In the genomic region with DNA sequence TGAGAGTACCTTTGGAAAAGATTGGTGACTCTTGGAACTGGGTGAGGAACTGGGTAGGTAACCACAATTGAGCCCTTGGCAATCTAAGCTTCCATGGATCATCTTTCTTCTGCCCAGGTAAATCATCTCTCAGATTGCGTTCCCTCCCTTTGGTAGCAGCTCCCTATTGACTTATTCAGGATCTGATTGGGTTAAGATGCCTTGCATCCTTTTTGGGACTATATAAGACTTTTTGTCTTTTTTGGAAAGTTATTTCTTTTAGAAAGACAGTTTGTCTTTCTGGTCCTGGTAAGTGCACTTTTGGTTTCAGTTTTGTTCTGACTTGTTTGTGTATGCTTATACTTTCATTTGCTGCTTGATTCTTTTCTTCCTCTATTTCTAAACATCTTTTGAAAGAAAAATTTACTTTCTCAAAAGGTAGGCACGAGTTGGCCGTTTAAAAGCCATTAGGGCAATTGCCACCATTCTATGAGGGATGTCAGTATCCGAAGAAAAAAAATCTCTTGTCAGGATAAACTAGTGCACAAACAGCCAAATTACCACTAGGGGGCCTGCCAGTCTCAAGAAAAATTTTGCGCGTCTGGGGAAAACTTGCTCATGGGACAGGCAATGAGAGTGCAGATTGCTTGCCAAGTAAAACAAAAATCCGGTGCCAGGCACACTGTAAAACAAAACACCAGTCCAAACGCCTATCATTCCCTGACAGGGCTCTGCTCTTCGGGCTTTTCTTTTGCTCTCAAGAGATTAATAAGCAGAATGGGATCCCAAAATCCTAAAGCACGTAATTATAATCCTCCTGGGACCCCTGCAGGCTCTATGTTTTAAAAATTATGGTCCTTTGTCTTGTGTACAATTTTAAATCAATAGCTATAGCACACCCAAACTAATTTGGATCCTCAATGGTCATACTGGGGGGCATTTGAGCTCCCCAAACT, we compare ENCODE assay signal across 8 cellular contexts. TPM values are rescaled to one million over a fixed set of nuclear protein-coding genes. Genes with fewer than 3 reads are reported as not detected.
DNase-seq lines count a peak whose midpoint lies in the region; ATAC-seq and TF ChIP-seq lines count a peak whose summit lies in the region.

No MANE protein-coding gene starts in this region.

- WGBS in stomach, 5 donors: 10 to 12% (median 10%) methylated on average over 10 of the region's 10 CpGs

- H3K4me3 ChIP-seq in fibroblast of pulmonary artery (replicated peaks; ENCODE audit: low read depth, low read length) (peak overlapping the region; percentile 52), neural progenitor cell (no peak overlapping the region), stomach (peak overlapping the region; percentile 29 to 49 (median 46))

- H3K27me3 ChIP-seq in neural progenitor cell: peaks cover 15% of the 10 kb centered on the region
- no peaks in the 10 kb centered on the region for H3K27me3 ChIP-seq in stomach

- H3K9me3 Mint-ChIP-seq in neural progenitor cell: peaks cover 5% of the 10 kb centered on the region

- TF ChIP-seq EP300 in stomach (IDR thresholded peaks at IDR 0.05): no peak

- ATAC-seq in GM21619 (IDR thresholded peaks at IDR 0.05; ENCODE audit: unreplicated experiment): peak; percentile 87

- DNase-seq in DMS114 treated with DMSO at 0.1 percent for 48 hours (lab: John Stamatoyannopoulos, UW; ENCODE audit: unreplicated experiment) (peak; percentile 83), Kasumi-1 (lab: John Stamatoyannopoulos, UW) (peak; percentile 88 to 90), RKO (ENCODE audit: low spot score) (peak; percentile 91), activated T-helper 1 cell treated with Interleukin-2 at 50 U/mL for 16 hours (ENCODE audit: low read depth) (peak; percentile 17), fibroblast of pulmonary artery (ENCODE audit: low read depth) (peak; percentile 95), neural progenitor cell (ENCODE audit: low spot score) (peak; percentile 73), stomach (peak; percentile 83)

- no peak overlapping the region for H3K4me2 ChIP-seq in neural progenitor cell

- H3K27ac ChIP-seq in neural progenitor cell: no peak overlapping the region
- peak overlapping the region in 4 of 5 donors; percentile 36 to 70 (median 57) for H3K27ac ChIP-seq in stomach

- H3K9ac ChIP-seq in neural progenitor cell: no peak overlapping the region

- no peaks in the 10 kb centered on the region for H3K4me1 ChIP-seq in neural progenitor cell
- peaks cover 0 to 21% (median 13%) of the 10 kb centered on the region in 4 donors for H3K4me1 ChIP-seq in stomach

- H3K27me3 Mint-ChIP-seq in neural progenitor cell (ENCODE audit: insufficient read depth, low read depth): peaks cover 15% of the 10 kb centered on the region

- H3K79me2 ChIP-seq in neural progenitor cell (ENCODE audit: low read depth): no peaks in the 10 kb centered on the region

- no peaks in the 10 kb centered on the region for H3F3A ChIP-seq in neural progenitor cell (ENCODE audit: low read depth)

- H4K20me1 ChIP-seq in neural progenitor cell (ENCODE audit: low read depth): no peaks in the 10 kb centered on the region

- H3K36me3 Mint-ChIP-seq in neural progenitor cell: peaks cover 2% of the 10 kb centered on the region

- no peak overlapping the region for H3K27ac Mint-ChIP-seq in neural progenitor cell

- TF ChIP-seq CTCF in fibroblast of pulmonary artery (IDR thresholded peaks at IDR 0.05; ENCODE audit: low read length, missing control alignments): peak; percentile 85
- peak; percentile 79 for TF ChIP-seq CTCF in neural progenitor cell (IDR thresholded peaks at IDR 0.05)
- TF ChIP-seq CTCF in stomach (IDR thresholded peaks at IDR 0.05): peak in 5 of 7 experiments; percentile 72 to 90 (median 80)

- H3K36me3 ChIP-seq in neural progenitor cell: no peaks in the 10 kb centered on the region
- no peaks in the 10 kb centered on the region for H3K36me3 ChIP-seq in stomach

- intact Hi-C loops in stomach (cut with DNase I; ENCODE audit: low total_unique reads): loop anchor here (5.0 to 10.0 kb wide), 3 partner anchors 347 to 890 kb away; partner anchors contain the start of gene CRB2

- no peaks in the 10 kb centered on the region for H3K9me3 ChIP-seq in neural progenitor cell (ENCODE audit: low read depth)
- no peaks in the 10 kb centered on the region for H3K9me3 ChIP-seq in stomach

- no peak for TF ChIP-seq POLR2A in stomach (IDR thresholded peaks at IDR 0.05)

- H3K4me1 Mint-ChIP-seq in neural progenitor cell: no peaks in the 10 kb centered on the region

- H3K4me3 Mint-ChIP-seq in neural progenitor cell: no peak overlapping the region

- no peak overlapping the region for H2AFZ ChIP-seq in neural progenitor cell (replicated peaks)

RNA-seq across cellular contexts. Expression of gene OR1J1, which starts 12.8 kb away (rescaled TPM):
- not detected in 2 replicates for total RNA-seq in neural progenitor cell (ENCODE audit: low replicate concordance)
- not detected for total RNA-seq in stomach
- not detected for polyA plus RNA-seq in stomach

RNA-seq across cellular contexts. Expression of gene OR1J2, which starts 45.7 kb away (rescaled TPM):
- total RNA-seq in neural progenitor cell (ENCODE audit: low replicate concordance) (not detected in 2 replicates), stomach (1 to 10 TPM in 1 of 5 donors, not detected in 4; 6.4 TPM)
- not detected for polyA plus RNA-seq in stomach

RNA-seq across cellular contexts. Expression of gene OR1J4, which starts 54.0 kb away (rescaled TPM):
- total RNA-seq in neural progenitor cell (ENCODE audit: low replicate concordance) (not detected in 2 replicates), stomach (1 to 10 TPM in 1 of 5 donors, not detected in 4; 3.3 TPM)
- not detected for polyA plus RNA-seq in stomach

Comparison
In these comparisons a context has a peak if more than half of its experiments do, and no peak if none do; other contexts are left out.
1. DNase-seq: peak in every context shown above with its lines; median percentile 95 in fibroblast of pulmonary artery; 91 in RKO; 89 in Kasumi-1; 83 in DMS114 treated with DMSO at 0.1 percent for 48 hours; 83 in stomach; 73 in neural progenitor cell; 17 in activated T-helper 1 cell treated with Interleukin-2 at 50 U/mL for 16 hours.